Comparison of ENCODE assay signal across 9 cellular contexts in genomic region chr14:104792945-104793702, GRCh38. TPM values are rescaled to one million over a fixed set of nuclear protein-coding genes. Genes with fewer than 3 reads are reported as not detected.
DNase-seq lines count a peak whose midpoint lies in the region; ATAC-seq and TF ChIP-seq lines count a peak whose summit lies in the region.
"Had no signal": no experiment of that assay in that cellular context is flagged by ENCODE, and none has a peak within 500 bp of the region (broad histone marks: within the 10 kb centered on the region; RNA-seq: fewer than 3 reads in every experiment).

No MANE protein-coding gene starts in this region.

- no peak for ATAC-seq in HG02852 (IDR thresholded peaks at IDR 0.05; ENCODE audit: unreplicated experiment)

- H3K4me1 ChIP-seq in iPS-15b (ENCODE audit: control insufficient read depth, insufficient read depth, low read length) (peaks cover 16% of the 10 kb centered on the region), stomach (peaks cover 73 to 91% (median 89%) of the 10 kb centered on the region in 4 donors)

- no peak overlapping the region for H3K9ac ChIP-seq in iPS-15b (ENCODE audit: low read depth, low read length)

- WGBS in stomach, 5 donors = 59 to 81% (median 73%) methylated on average over 11 to 16 of the region's 16 CpGs

- CTCF ChIA-PET in activated CD4-positive, alpha-beta memory T cell treated with anti-CD3 and anti-CD28 coated beads for 36 hours (lab: Charles Lee) = no interaction called here

- TF ChIP-seq POLR2A in stomach (IDR thresholded peaks at IDR 0.05) = no peak

- no peaks in the 10 kb centered on the region for H3K27me3 Mint-ChIP-seq in T-helper 2 cell treated with Interferon-gamma antibody and Interleukin-4, amounts not matched to agents 5 μg/mL and 100 μg/mL, for 36 hours (ENCODE audit: low read depth)
- H3K27me3 Mint-ChIP-seq in activated CD4-positive, alpha-beta memory T cell treated with anti-CD3 and anti-CD28 coated beads for 36 hours = no peaks in the 10 kb centered on the region

- no peak for TF ChIP-seq CTCF in stomach (IDR thresholded peaks at IDR 0.05)

- POLR2A ChIA-PET in activated CD4-positive, alpha-beta memory T cell treated with anti-CD3 and anti-CD28 coated beads for 36 hours (lab: Charles Lee) = no interaction called here

- H3K4me3 Mint-ChIP-seq in T-helper 2 cell treated with Interferon-gamma antibody and Interleukin-4, amounts not matched to agents 5 μg/mL and 100 μg/mL, for 36 hours = peak overlapping the region; percentile 91
- peak overlapping the region; percentile 84 for H3K4me3 Mint-ChIP-seq in activated CD4-positive, alpha-beta memory T cell treated with anti-CD3 and anti-CD28 coated beads for 36 hours

- no peak for TF ChIP-seq EP300 in stomach (IDR thresholded peaks at IDR 0.05)

- H3K27ac ChIP-seq in stomach = peak overlapping the region; percentile 59 to 95 (median 73)
- H3K27ac ChIP-seq in substantia nigra (ENCODE audit: low read depth, low read length, poor library complexity, severe bottlenecking) = no peak overlapping the region
- H3K27ac ChIP-seq: epithelial cell of prostate had no signal

- H3K9me3 ChIP-seq in iPS-15b (ENCODE audit: control insufficient read depth, insufficient read depth, low read length) (no peaks in the 10 kb centered on the region), stomach (no peaks in the 10 kb centered on the region)

- H3K4me3 ChIP-seq in iPS-15b (ENCODE audit: low read depth, low read length) = peak overlapping the region; percentile 64
- peak overlapping the region in 3 of 4 donors; percentile 77 to 96 (median 87) for H3K4me3 ChIP-seq in stomach

- H3K36me3 Mint-ChIP-seq in T-helper 2 cell treated with Interferon-gamma antibody and Interleukin-4, amounts not matched to agents 5 μg/mL and 100 μg/mL, for 36 hours (ENCODE audit: low read depth) = peaks cover 13% of the 10 kb centered on the region
- H3K36me3 Mint-ChIP-seq in activated CD4-positive, alpha-beta memory T cell treated with anti-CD3 and anti-CD28 coated beads for 36 hours = no peaks in the 10 kb centered on the region

- H3K36me3 ChIP-seq in iPS-15b (ENCODE audit: control insufficient read depth, insufficient read depth, low read length) (peaks cover 15% of the 10 kb centered on the region), stomach (peaks cover 23 to 45% (median 44%) of the 10 kb centered on the region in 4 donors)

- DNase-seq in T-helper 2 cell treated with Interferon-gamma antibody and Interleukin-4, amounts not matched to agents 5 μg/mL and 100 μg/mL, for 36 hours (ENCODE audit: low spot score) = no peak
- no peak for DNase-seq in T-helper 2 cell
- no peak for DNase-seq in activated CD4-positive, alpha-beta memory T cell treated with anti-CD3 and anti-CD28 coated beads for 36 hours
- no peak for DNase-seq in stomach
- no peak for DNase-seq in substantia nigra (lab: John Stamatoyannopoulos, UW)
- DNase-seq in cerebellar nuclear complex (lab: John Stamatoyannopoulos, UW) = no peak

- H3K27me3 ChIP-seq in iPS-15b (ENCODE audit: control insufficient read depth, insufficient read depth, low read length) (peaks cover 20% of the 10 kb centered on the region), stomach (no peaks in the 10 kb centered on the region)

- intact Hi-C loops in activated CD4-positive, alpha-beta memory T cell treated with anti-CD3 and anti-CD28 coated beads for 36 hours (cut with micrococcal nuclease) = no loop called here
- intact Hi-C loops in stomach (cut with DNase I; ENCODE audit: low total_unique reads) = no loop called here

- H3K27ac Mint-ChIP-seq in T-helper 2 cell treated with Interferon-gamma antibody and Interleukin-4, amounts not matched to agents 5 μg/mL and 100 μg/mL, for 36 hours = peak overlapping the region; percentile 20
- no peak overlapping the region for H3K27ac Mint-ChIP-seq in activated CD4-positive, alpha-beta memory T cell treated with anti-CD3 and anti-CD28 coated beads for 36 hours

- no peaks in the 10 kb centered on the region for H3K9me3 Mint-ChIP-seq in T-helper 2 cell treated with Interferon-gamma antibody and Interleukin-4, amounts not matched to agents 5 μg/mL and 100 μg/mL, for 36 hours
- no peaks in the 10 kb centered on the region for H3K9me3 Mint-ChIP-seq in activated CD4-positive, alpha-beta memory T cell treated with anti-CD3 and anti-CD28 coated beads for 36 hours

- peaks cover 25% of the 10 kb centered on the region for H3K4me1 Mint-ChIP-seq in T-helper 2 cell treated with Interferon-gamma antibody and Interleukin-4, amounts not matched to agents 5 μg/mL and 100 μg/mL, for 36 hours (ENCODE audit: low read depth)
- peaks cover 37% of the 10 kb centered on the region for H3K4me1 Mint-ChIP-seq in activated CD4-positive, alpha-beta memory T cell treated with anti-CD3 and anti-CD28 coated beads for 36 hours (ENCODE audit: low read depth)

RNA-seq across cellular contexts. Expression of gene AKT1, which starts 2.4 kb away (rescaled TPM):
- 100 to 1,000 TPM; 131 to 133 TPM for total RNA-seq in activated CD4-positive, alpha-beta memory T cell treated with anti-CD3 and anti-CD28 coated beads for 36 hours
- total RNA-seq in stomach = 100 to 1,000 TPM in 4 of 5 donors, 10 to 100 TPM in 1; 85.2 to 292 (median 119) TPM
- 100 to 1,000 TPM; 100 to 123 (median 107) TPM for polyA plus RNA-seq in stomach

RNA-seq across cellular contexts. Expression of gene ZBTB42, which starts 7.8 kb away (rescaled TPM):
- total RNA-seq in activated CD4-positive, alpha-beta memory T cell treated with anti-CD3 and anti-CD28 coated beads for 36 hours = 1 to 10 TPM; 3.1 to 3.4 TPM
- 10 to 100 TPM in 3 of 5 donors, 1 to 10 TPM in 2; 4.7 to 59.7 (median 13.2) TPM for total RNA-seq in stomach
- polyA plus RNA-seq in stomach = 1 to 10 TPM; 4.6 to 7.9 (median 5.5) TPM

RNA-seq across cellular contexts. Expression of gene SIVA1, which starts 40.2 kb away (rescaled TPM):
- 100 to 1,000 TPM in 1 of 2 experiments, 10 to 100 TPM in 1; 97.6 to 109 TPM for total RNA-seq in activated CD4-positive, alpha-beta memory T cell treated with anti-CD3 and anti-CD28 coated beads for 36 hours
- 100 to 1,000 TPM in 4 of 5 donors, 10 to 100 TPM in 1; 73.3 to 366 (median 252) TPM for total RNA-seq in stomach
- polyA plus RNA-seq in stomach = 100 to 1,000 TPM; 200 to 247 (median 213) TPM
